ENCODE assay signal across 11 cellular contexts in genomic region chr9:15999422-16000339, GRCh38.
A peak's percentile ranks its signal among the peaks of the same experiment; 100 is the strongest.
DNase-seq lines count a peak whose midpoint lies in the region; ATAC-seq and TF ChIP-seq lines count a peak whose summit lies in the region.
"Had no signal": no experiment of that assay in that cellular context is flagged by ENCODE, and none has a peak within 500 bp of the region (broad histone marks: within the 10 kb centered on the region; RNA-seq: fewer than 3 reads in every experiment).

No MANE protein-coding gene starts in this region.

- H3K9me3 ChIP-seq in uterus = no peaks in the 10 kb centered on the region
- H3K9me3 ChIP-seq: Peyer's patch had no signal

- TF ChIP-seq POLR2A in uterus (IDR thresholded peaks at IDR 0.05) = no peak

- peak; percentile 91 for ATAC-seq in Right ventricle myocardium inferior

- peak overlapping the region; percentile 32 to 46 for H3K27ac ChIP-seq in uterus
- H3K27ac ChIP-seq: Peyer's patch had no signal

- no peak overlapping the region for H3K4me3 ChIP-seq in uterus
- H3K4me3 ChIP-seq: Peyer's patch had no signal

- no peaks in the 10 kb centered on the region for H3K27me3 ChIP-seq in uterus
- H3K27me3 ChIP-seq: Peyer's patch had no signal

- no peaks in the 10 kb centered on the region for H3K36me3 ChIP-seq in uterus
- H3K36me3 ChIP-seq: Peyer's patch had no signal

- no peak for DNase-seq in Right ventricle myocardium inferior (ENCODE audit: missing footprints)
- no peak for DNase-seq in cardiac septum (ENCODE audit: low spot score)
- peak; percentile 64 for DNase-seq in astrocyte of the hippocampus (ENCODE audit: low read depth, low spot score)
- DNase-seq in hepatic stellate cell (ENCODE audit: low spot score) = peak; percentile 62
- DNase-seq in uterus = peak; percentile 37 to 60
- DNase-seq in NCI-H446 treated with DMSO at 0.1 percent for 48 hours (lab: John Stamatoyannopoulos, UW) = no peak
- no peak for DNase-seq in stimulated activated CD4-positive, alpha-beta T cell treated with anti-CD3 and anti-CD28 coated beads, Interleukin-4, amount 100 ng/mL, for 24 hours
- no peak for DNase-seq in NCI-H526 (lab: John Stamatoyannopoulos, UW)
- DNase-seq: activated CD4-positive, alpha-beta T cell treated with anti-CD3 and anti-CD28 coated beads, Interleukin-2, amount 10 ng/mL, durations not matched to agents 7 days and 5 days; AML-193; Peyer's patch had no signal

- intact Hi-C loops in Right ventricle myocardium inferior (cut with DNase I) (loop anchor here (10.0 kb wide), 1 partner anchor 135 kb away; no protein-coding TSS in a partner anchor), cardiac septum (cut with DNase I) (no loop called here), uterus (cut with DNase I; ENCODE audit: low total_unique reads) (no loop called here)

- H3K4me1 ChIP-seq in uterus = no peaks in the 10 kb centered on the region
- H3K4me1 ChIP-seq: Peyer's patch had no signal

- no peak for TF ChIP-seq CTCF in uterus (IDR thresholded peaks at IDR 0.05)

Comparison
In these comparisons a context has a peak if more than half of its experiments do, and no peak if none do; other contexts are left out.
1. DNase-seq: peak in astrocyte of the hippocampus (single experiment), hepatic stellate cell (single experiment) and uterus (2 of 2); none in Right ventricle myocardium inferior (single experiment), cardiac septum (single experiment), NCI-H446 treated with DMSO at 0.1 percent for 48 hours (single experiment), stimulated activated CD4-positive, alpha-beta T cell treated with anti-CD3 and anti-CD28 coated beads, Interleukin-4, amount 100 ng/mL, for 24 hours (single experiment) and NCI-H526 (0 of 2).